33 cellular contexts compared by ENCODE assay signal in the genomic region with DNA sequence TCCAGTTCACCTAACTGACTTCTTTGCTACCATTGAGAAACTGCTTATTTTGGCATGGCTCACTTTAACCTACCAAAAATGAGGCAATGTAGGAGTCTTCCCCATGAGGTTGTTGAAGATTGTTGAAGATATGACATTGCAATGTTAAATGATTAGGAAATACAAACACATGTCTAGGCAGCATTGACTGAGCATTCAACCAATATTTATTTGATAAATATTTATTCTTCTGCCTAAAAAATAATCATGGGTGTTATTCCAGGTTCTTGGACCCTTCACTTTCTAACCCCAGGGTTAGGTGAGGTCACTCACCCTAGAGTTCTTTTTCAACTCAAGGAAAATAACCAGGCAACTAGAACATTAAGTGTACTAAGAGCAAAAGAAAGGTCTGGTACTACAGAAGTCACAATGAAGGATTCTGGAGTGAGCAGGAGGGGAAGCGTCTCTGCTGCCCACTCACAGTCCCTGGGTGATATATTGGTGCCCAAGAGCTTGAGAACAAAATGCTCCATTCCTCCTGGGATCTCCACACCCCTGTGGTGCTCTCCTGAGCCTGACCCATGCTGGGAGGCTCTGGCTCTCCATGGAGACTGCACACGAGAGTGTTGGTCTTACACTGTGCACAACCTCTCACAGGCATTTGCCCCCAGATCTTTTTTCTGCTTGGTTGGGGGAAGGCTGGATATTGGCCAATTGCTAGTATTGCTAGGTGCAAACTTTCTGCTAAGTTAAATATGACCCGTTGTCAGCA.
"Had no signal": no experiment of that assay in that cellular context is flagged by ENCODE, and none has a peak within 500 bp of the region (broad histone marks: within the 10 kb centered on the region; RNA-seq: fewer than 3 reads in every experiment).

No MANE protein-coding gene starts in this region.

- ATAC-seq: activated CD8-positive, alpha-beta T cell treated with anti-CD3 and anti-CD28 coated beads, Interleukin-2, amount 10 ng/mL, durations not matched to agents 7 days and 5 days; activated naive CD4-positive, alpha-beta T cell treated with anti-CD3 and anti-CD28 coated beads, Interleukin-2, amount 50 U/mL, for 72 hours; body of pancreas; PC-3 had no signal

- H3K27me3 ChIP-seq: body of pancreas, Peyer's patch, SJSA1 had no signal

- H3K4me1 ChIP-seq: adrenal gland, body of pancreas, Peyer's patch, SJSA1 had no signal

- FAIRE-seq: astrocyte, bronchial epithelial cell, TTC549 had no signal

- H3K36me3 ChIP-seq: adrenal gland, Peyer's patch, SJSA1 had no signal

- DNase-seq: activated CD4-positive, alpha-beta T cell treated with anti-CD3 and anti-CD28 coated beads, Interleukin-2, amount 10 ng/mL, durations not matched to agents 7 days and 5 days; activated CD4-positive, alpha-beta T cell treated with anti-CD3 and anti-CD28 coated beads, Interleukin-2, amount 50 U/mL, for 48 hours; activated CD8-positive, alpha-beta T cell treated with anti-CD3 and anti-CD28 coated beads, Interleukin-2, amount 10 ng/mL, durations not matched to agents 7 days and 5 days; activated gamma-delta T cell treated with Interleukin-2 at 50 U/mL for 16 hours; activated naive CD4-positive, alpha-beta T cell treated with anti-CD3 and anti-CD28 coated beads for 36 hours; activated T-cell treated with anti-CD3 and anti-CD28 coated beads, Interleukin-2, amount 50 U/mL, for 24 hours; adrenal gland; body of pancreas; caudate nucleus; cerebellar nuclear complex; Kasumi-1; KG1; NCI-H1048; NCI-H1105 treated with DMSO at 0.1 percent for 48 hours; NCI-H1436; NCI-H1694; NCI-H1930; NCI-H2081 treated with DMSO at 0.1 percent for 48 hours; NCI-H226; NCI-H510A; NCI-H526; NCI-H748 treated with DMSO at 0.1 percent for 48 hours; NK-92 treated with Interleukin-12 subunit alpha and Interleukin-12 subunit beta, amount 100 ng/mL, for 24 hours; PC-3; Peyer's patch; RPMI8226; SHP77 treated with DMSO at 0.1 percent for 48 hours; SK-N-SH had no signal

- H3K27ac ChIP-seq: adrenal gland, body of pancreas, Peyer's patch, SJSA1 had no signal

- H3K4me3 ChIP-seq: adrenal gland, body of pancreas, Peyer's patch, SJSA1 had no signal

- H3K9me3 ChIP-seq: adrenal gland, body of pancreas, Peyer's patch, SK-N-SH had no signal

- H3K9ac ChIP-seq: SK-N-SH had no signal

- H3K4me2 ChIP-seq: SK-N-SH had no signal
